Comparison of ENCODE assay signal across 10 cellular contexts in the genomic region with DNA sequence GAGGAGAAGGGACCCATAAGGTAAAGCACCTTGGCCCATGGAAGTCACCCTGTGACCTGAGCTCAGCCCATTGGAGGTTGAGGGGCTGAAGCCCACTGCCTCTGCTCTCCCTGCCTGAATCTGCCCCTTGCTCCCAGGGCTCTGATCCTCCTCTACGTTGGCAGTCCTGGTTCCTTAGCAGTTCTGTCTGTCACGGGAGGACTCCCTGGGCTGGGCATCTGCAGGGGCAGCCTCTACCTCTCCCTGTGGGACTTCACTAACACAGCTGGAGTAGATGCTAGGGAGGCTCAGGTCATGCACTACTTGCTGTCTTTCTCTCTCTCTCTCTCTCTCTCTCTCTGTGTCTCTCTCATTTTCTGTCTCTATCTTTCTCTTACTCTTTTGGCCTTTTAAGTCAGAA. TPM values are rescaled to one million over a fixed set of nuclear protein-coding genes. Genes with fewer than 3 reads are reported as not detected.
DNase-seq lines count a peak whose midpoint lies in the region; ATAC-seq and TF ChIP-seq lines count a peak whose summit lies in the region.
"Had no signal": no experiment of that assay in that cellular context is flagged by ENCODE, and none has a peak within 500 bp of the region (broad histone marks: within the 10 kb centered on the region; RNA-seq: fewer than 3 reads in every experiment).

No MANE protein-coding gene starts in this region.

- H3K27ac Mint-ChIP-seq in activated CD4-positive, alpha-beta memory T cell treated with anti-CD3 and anti-CD28 coated beads, Interleukin-2, amount 10 ng/mL, durations not matched to agents 7 days and 5 days, result peak overlapping the region; percentile 93

- CTCF ChIA-PET in activated CD4-positive, alpha-beta memory T cell treated with anti-CD3 and anti-CD28 coated beads, Interleukin-2, amount 10 ng/mL, durations not matched to agents 7 days and 5 days (lab: Charles Lee), result interaction anchor here (0.9 kb wide), 1 partner anchor 11 kb away, joined by 3 read pairs; no protein-coding TSS in a partner anchor

- H3K4me3 ChIP-seq in heart right ventricle (no peak overlapping the region), right cardiac atrium (ENCODE audit: low read length) (no peak overlapping the region), transverse colon (no peak overlapping the region), mucosa of descending colon (no peak overlapping the region)

- ATAC-seq in heart right ventricle, result no peak
- ATAC-seq in right cardiac atrium, result no peak
- ATAC-seq in HG02885 (IDR thresholded peaks at IDR 0.05; ENCODE audit: poor library complexity, unreplicated experiment), result peak; percentile 29
- no peak for ATAC-seq in mucosa of descending colon
- ATAC-seq: Right ventricle myocardium inferior had no signal

- no peak for TF ChIP-seq POLR2A in transverse colon (IDR thresholded peaks at IDR 0.05)

- no peak for DNase-seq in heart right ventricle
- DNase-seq in right cardiac atrium, result no peak
- DNase-seq in activated CD4-positive, alpha-beta memory T cell treated with anti-CD3 and anti-CD28 coated beads, Interleukin-2, amount 10 ng/mL, durations not matched to agents 7 days and 5 days, result no peak
- no peak for DNase-seq in transverse colon
- no peak for DNase-seq in activated CD4-positive, CD25-positive, alpha-beta regulatory T cell (lab: John Stamatoyannopoulos, UW)
- no peak for DNase-seq in mucosa of descending colon
- no peak for DNase-seq in NCI-H1694 (lab: John Stamatoyannopoulos, UW)

- H3K27me3 Mint-ChIP-seq in activated CD4-positive, alpha-beta memory T cell treated with anti-CD3 and anti-CD28 coated beads, Interleukin-2, amount 10 ng/mL, durations not matched to agents 7 days and 5 days, result no peaks in the 10 kb centered on the region

- H3K36me3 ChIP-seq in heart right ventricle (peaks cover 0 to 17% (median 0%) of the 10 kb centered on the region in 9 donors), transverse colon (no peaks in the 10 kb centered on the region), mucosa of descending colon (ENCODE audit: low read depth) (no peaks in the 10 kb centered on the region)

- in situ Hi-C loops in transverse colon (cut with MboI; ENCODE audit: low pct_ligation_motif_present in 1 of 4, low pct_unique_long_range_greater_than_20kb in 1 of 4, low sequenced_read_pairs in 3 of 4), result no loop called here

- intact Hi-C loops in heart right ventricle (cut with DNase I), result loop anchor here in 2 of 10 donors (5.0 to 10.0 kb wide), 2 partner anchors 38 to 110 kb away; no protein-coding TSS in a partner anchor
- intact Hi-C loops in right cardiac atrium (cut with DNase I), result no loop called here
- intact Hi-C loops in transverse colon (cut with DNase I; ENCODE audit: low total_unique reads), result no loop called here
- intact Hi-C loops in mucosa of descending colon (cut with DNase I, micrococcal nuclease), result no loop called here

- no peaks in the 10 kb centered on the region for H3K9me3 Mint-ChIP-seq in activated CD4-positive, alpha-beta memory T cell treated with anti-CD3 and anti-CD28 coated beads, Interleukin-2, amount 10 ng/mL, durations not matched to agents 7 days and 5 days

- TF ChIP-seq CTCF in heart right ventricle (IDR thresholded peaks at IDR 0.05) (no peak), transverse colon (IDR thresholded peaks at IDR 0.05) (no peak), mucosa of descending colon (IDR thresholded peaks at IDR 0.05) (no peak)

- peaks cover 23 to 97% (median 92%) of the 10 kb centered on the region in 9 donors for H3K4me1 ChIP-seq in heart right ventricle
- H3K4me1 ChIP-seq in right cardiac atrium (ENCODE audit: control insufficient read depth, insufficient read depth, low read length), result peaks cover 20% of the 10 kb centered on the region
- H3K4me1 ChIP-seq in transverse colon, result peaks cover 7 to 50% (median 17%) of the 10 kb centered on the region in 4 donors
- H3K4me1 ChIP-seq in mucosa of descending colon (ENCODE audit: low read depth), result peaks cover 7% of the 10 kb centered on the region

- peaks cover 73% of the 10 kb centered on the region for H3K4me1 Mint-ChIP-seq in activated CD4-positive, alpha-beta memory T cell treated with anti-CD3 and anti-CD28 coated beads, Interleukin-2, amount 10 ng/mL, durations not matched to agents 7 days and 5 days

- POLR2A ChIA-PET in activated CD4-positive, alpha-beta memory T cell treated with anti-CD3 and anti-CD28 coated beads, Interleukin-2, amount 10 ng/mL, durations not matched to agents 7 days and 5 days (lab: Charles Lee), result interaction anchor here (0.8 to 2.1 kb wide), 2 partner anchors 22 to 192 kb away, joined by 3 to 4 read pairs; no protein-coding TSS in a partner anchor

- no peaks in the 10 kb centered on the region for H3K27me3 ChIP-seq in heart right ventricle
- H3K27me3 ChIP-seq in right cardiac atrium (ENCODE audit: control insufficient read depth, insufficient read depth), result no peaks in the 10 kb centered on the region
- H3K27me3 ChIP-seq in transverse colon, result no peaks in the 10 kb centered on the region

- TF ChIP-seq EP300 in transverse colon (IDR thresholded peaks at IDR 0.05; ENCODE audit: low read depth), result no peak

- WGBS in heart right ventricle, 2 donors, result 71 to 73% methylated on average over 2 of the region's 2 CpGs
- WGBS in right cardiac atrium, result 85% methylated on average over 2 of the region's 2 CpGs
- WGBS in transverse colon (ENCODE audit: low coverage in 1 of 2), 2 donors, result 73% methylated on average over 2 of the region's 2 CpGs; no CpG with 5 or more reads in 1 of the 2 donors

- no peak overlapping the region for H3K4me3 Mint-ChIP-seq in activated CD4-positive, alpha-beta memory T cell treated with anti-CD3 and anti-CD28 coated beads, Interleukin-2, amount 10 ng/mL, durations not matched to agents 7 days and 5 days

- no peaks in the 10 kb centered on the region for H3K9me3 ChIP-seq in heart right ventricle
- H3K9me3 ChIP-seq in right cardiac atrium (ENCODE audit: control insufficient read depth, low read length), result no peaks in the 10 kb centered on the region
- H3K9me3 ChIP-seq in transverse colon, result no peaks in the 10 kb centered on the region
- H3K9me3 ChIP-seq in mucosa of descending colon, result no peaks in the 10 kb centered on the region

- peak overlapping the region in 9 of 10 donors; percentile 6 to 99 (median 53) for H3K27ac ChIP-seq in heart right ventricle
- no peak overlapping the region for H3K27ac ChIP-seq in right cardiac atrium (ENCODE audit: low read length)
- H3K27ac ChIP-seq in transverse colon, result peak overlapping the region; percentile 13 to 48 (median 38)
- H3K27ac ChIP-seq: C4-2B had no signal

- H3K36me3 Mint-ChIP-seq in activated CD4-positive, alpha-beta memory T cell treated with anti-CD3 and anti-CD28 coated beads, Interleukin-2, amount 10 ng/mL, durations not matched to agents 7 days and 5 days (ENCODE audit: low read depth), result peaks cover 56% of the 10 kb centered on the region

RNA-seq across cellular contexts. Expression of gene GYPC, which starts 8.7 kb away (rescaled TPM):
- 100 to 1,000 TPM in 9 of 10 donors, 10 to 100 TPM in 1; 80.3 to 176 (median 123) TPM for total RNA-seq in heart right ventricle
- 100 to 1,000 TPM; 146 to 408 TPM for polyA plus RNA-seq in heart right ventricle
- total RNA-seq in right cardiac atrium, result 10 to 100 TPM; 83.2 to 98.1 (median 88.3) TPM
- 113 TPM for polyA plus RNA-seq in right cardiac atrium
- 100 to 1,000 TPM; 133 TPM for total RNA-seq in activated CD4-positive, alpha-beta memory T cell treated with anti-CD3 and anti-CD28 coated beads, Interleukin-2, amount 10 ng/mL, durations not matched to agents 7 days and 5 days
- total RNA-seq in transverse colon, result 10 to 100 TPM; 19.1 to 40.2 (median 28.5) TPM
- total RNA-seq in mucosa of descending colon, result 10 to 100 TPM in 2 of 3 donors, 1 to 10 TPM in 1; 6.3 to 67.8 (median 14.3) TPM
